8 cellular contexts compared by ENCODE assay signal in the genomic region with DNA sequence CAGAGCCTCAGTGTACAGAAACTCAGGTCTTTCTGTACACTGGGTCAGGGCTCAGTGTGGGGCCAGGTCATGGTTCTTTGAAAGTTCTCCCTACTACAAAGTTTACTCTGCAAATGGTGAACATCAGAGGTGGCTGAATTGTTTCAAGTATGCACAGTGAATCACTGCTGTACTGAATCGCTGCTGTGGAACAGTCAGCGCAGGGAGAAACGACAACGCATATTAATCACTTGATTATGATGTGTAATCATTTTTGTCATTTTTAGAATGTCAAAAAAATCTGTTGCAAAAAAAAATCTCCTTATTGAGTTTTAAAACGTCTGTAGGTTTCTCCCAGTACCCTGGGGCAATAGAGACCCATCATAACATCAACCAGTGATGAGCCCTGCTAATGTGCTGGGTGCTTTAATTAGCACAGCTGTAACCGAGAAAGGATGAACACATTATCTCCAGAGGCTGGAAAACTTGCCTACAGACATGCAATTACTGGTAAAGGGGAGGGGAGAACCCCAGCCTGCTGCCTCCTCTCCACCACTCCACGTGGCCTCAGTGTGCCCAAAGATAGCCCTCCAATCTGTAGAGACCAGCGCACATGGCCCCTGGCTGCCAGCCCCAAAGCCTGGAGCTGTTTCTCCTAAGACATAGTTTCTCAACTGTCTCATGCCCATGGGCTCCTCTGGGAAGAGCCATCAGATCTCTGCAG. TPM values are rescaled to one million over a fixed set of nuclear protein-coding genes. Genes with fewer than 3 reads are reported as not detected.
DNase-seq lines count a peak whose midpoint lies in the region; ATAC-seq, FAIRE-seq and TF ChIP-seq lines count a peak whose summit lies in the region.

No MANE protein-coding gene starts in this region.

- no peak for FAIRE-seq in kidney (lab: Jason Lieb, UNC)

- DNase-seq in activated CD4-positive, alpha-beta T cell treated with anti-CD3 and anti-CD28 coated beads, Interleukin-2, amount 10 ng/mL, durations not matched to agents 7 days and 5 days, result no peak
- DNase-seq in activated CD4-positive, alpha-beta T cell treated with anti-CD3 and anti-CD28 coated beads for 1 hour, result no peak
- no peak for DNase-seq in activated naive CD8-positive, alpha-beta T cell treated with anti-CD3 and anti-CD28 coated beads for 36 hours
- no peak for DNase-seq in kidney
- DNase-seq in NCI-H1105 (lab: John Stamatoyannopoulos, UW), result no peak
- no peak for DNase-seq in COLO668 (lab: John Stamatoyannopoulos, UW; ENCODE audit: unreplicated experiment)

- H3K36me3 ChIP-seq in kidney (ENCODE audit: control insufficient read depth in 1 of 2, insufficient read depth in 2 of 2, low read length in 2 of 2), result no peaks in the 10 kb centered on the region
- H3K36me3 ChIP-seq in stomach smooth muscle (ENCODE audit: control insufficient read depth in 2 of 2, insufficient read depth in 2 of 2, low read length in 2 of 2), result no peaks in the 10 kb centered on the region

- no peak overlapping the region for H3K4me3 ChIP-seq in kidney (ENCODE audit: low read length in 2 of 2)
- peak overlapping the region in 1 of 2 donors; percentile 57 for H3K4me3 ChIP-seq in stomach smooth muscle (ENCODE audit: low read length in 2 of 2)

- no peaks in the 10 kb centered on the region for H3K9me3 Mint-ChIP-seq in activated CD4-positive, alpha-beta T cell treated with anti-CD3 and anti-CD28 coated beads, Interleukin-2, amount 10 ng/mL, durations not matched to agents 7 days and 5 days
- H3K9me3 Mint-ChIP-seq in activated naive CD8-positive, alpha-beta T cell treated with anti-CD3 and anti-CD28 coated beads for 36 hours, result no peaks in the 10 kb centered on the region

- H3K36me3 Mint-ChIP-seq in activated CD4-positive, alpha-beta T cell treated with anti-CD3 and anti-CD28 coated beads, Interleukin-2, amount 10 ng/mL, durations not matched to agents 7 days and 5 days (ENCODE audit: low read depth), result peaks cover 4% of the 10 kb centered on the region
- H3K36me3 Mint-ChIP-seq in activated naive CD8-positive, alpha-beta T cell treated with anti-CD3 and anti-CD28 coated beads for 36 hours, result peaks cover 14% of the 10 kb centered on the region

- peak overlapping the region; percentile 91 for H3K27ac Mint-ChIP-seq in activated CD4-positive, alpha-beta T cell treated with anti-CD3 and anti-CD28 coated beads, Interleukin-2, amount 10 ng/mL, durations not matched to agents 7 days and 5 days
- peak overlapping the region; percentile 84 for H3K27ac Mint-ChIP-seq in activated naive CD8-positive, alpha-beta T cell treated with anti-CD3 and anti-CD28 coated beads for 36 hours

- peak overlapping the region; percentile 62 to 68 for H3K27ac ChIP-seq in kidney (ENCODE audit: low read depth in 2 of 2, low read length in 2 of 2)
- peak overlapping the region; percentile 92 for H3K27ac ChIP-seq in stomach smooth muscle (ENCODE audit: low read length)

- H3K4me3 Mint-ChIP-seq in activated CD4-positive, alpha-beta T cell treated with anti-CD3 and anti-CD28 coated beads, Interleukin-2, amount 10 ng/mL, durations not matched to agents 7 days and 5 days, result no peak overlapping the region
- peak overlapping the region; percentile 40 for H3K4me3 Mint-ChIP-seq in activated naive CD8-positive, alpha-beta T cell treated with anti-CD3 and anti-CD28 coated beads for 36 hours

- ATAC-seq in GM21423 (IDR thresholded peaks at IDR 0.05; ENCODE audit: unreplicated experiment), result no peak

- CTCF ChIA-PET in activated CD4-positive, alpha-beta T cell treated with anti-CD3 and anti-CD28 coated beads, Interleukin-2, amount 10 ng/mL, durations not matched to agents 7 days and 5 days (lab: Charles Lee), result interaction anchor here (0.7 to 4.6 kb wide), 6 partner anchors 9 to 47 kb away, joined by 4 to 31 read pairs (median 7); partner anchors contain the start of gene ARRB1

- no peaks in the 10 kb centered on the region for H3K9me3 ChIP-seq in kidney (ENCODE audit: control insufficient read depth in 1 of 2, low read length in 2 of 2)
- no peaks in the 10 kb centered on the region for H3K9me3 ChIP-seq in stomach smooth muscle (ENCODE audit: control insufficient read depth in 2 of 2, low read length in 2 of 2)

- no peaks in the 10 kb centered on the region for H3K27me3 Mint-ChIP-seq in activated CD4-positive, alpha-beta T cell treated with anti-CD3 and anti-CD28 coated beads, Interleukin-2, amount 10 ng/mL, durations not matched to agents 7 days and 5 days
- no peaks in the 10 kb centered on the region for H3K27me3 Mint-ChIP-seq in activated naive CD8-positive, alpha-beta T cell treated with anti-CD3 and anti-CD28 coated beads for 36 hours

- intact Hi-C loops in kidney (cut with DNase I), result loop anchor here (10.0 kb wide), 1 partner anchor 46 kb away; no protein-coding TSS in a partner anchor

- no peak for TF ChIP-seq CTCF in kidney (IDR thresholded peaks at IDR 0.05; ENCODE audit: borderline replicate concordance, extremely low read depth, insufficient read depth)

- H3K9ac ChIP-seq in kidney (ENCODE audit: low read length in 2 of 2) (peak overlapping the region in 1 of 2 donors; percentile 37), stomach smooth muscle (ENCODE audit: low read length in 2 of 2) (peak overlapping the region in 1 of 2 donors; percentile 34)

- peaks cover 38 to 71% of the 10 kb centered on the region in 2 donors for H3K4me1 ChIP-seq in kidney (ENCODE audit: control insufficient read depth in 1 of 2, insufficient read depth in 1 of 2, low read depth in 1 of 2, low read length in 2 of 2)
- H3K4me1 ChIP-seq in stomach smooth muscle (ENCODE audit: control insufficient read depth, insufficient read depth, low read length), result peaks cover 98% of the 10 kb centered on the region

- H3K27me3 ChIP-seq in stomach smooth muscle (ENCODE audit: control insufficient read depth in 1 of 2, insufficient read depth in 2 of 2, low read length in 2 of 2), result no peaks in the 10 kb centered on the region

- POLR2A ChIA-PET in activated CD4-positive, alpha-beta T cell treated with anti-CD3 and anti-CD28 coated beads, Interleukin-2, amount 10 ng/mL, durations not matched to agents 7 days and 5 days (lab: Charles Lee), result no interaction called here

- peaks cover 75% of the 10 kb centered on the region for H3K4me1 Mint-ChIP-seq in activated CD4-positive, alpha-beta T cell treated with anti-CD3 and anti-CD28 coated beads, Interleukin-2, amount 10 ng/mL, durations not matched to agents 7 days and 5 days
- peaks cover 89% of the 10 kb centered on the region for H3K4me1 Mint-ChIP-seq in activated naive CD8-positive, alpha-beta T cell treated with anti-CD3 and anti-CD28 coated beads for 36 hours

RNA-seq across cellular contexts. Expression of gene ARRB1, which starts 12.8 kb away (rescaled TPM):
- 10 to 100 TPM; 24.3 to 29.5 TPM for total RNA-seq in activated CD4-positive, alpha-beta T cell treated with anti-CD3 and anti-CD28 coated beads, Interleukin-2, amount 10 ng/mL, durations not matched to agents 7 days and 5 days
- 10 to 100 TPM; 25.6 to 26.3 TPM for total RNA-seq in activated naive CD8-positive, alpha-beta T cell treated with anti-CD3 and anti-CD28 coated beads for 36 hours
- total RNA-seq in kidney, result 53.8 TPM
- 17.6 TPM for polyA plus RNA-seq in kidney (ENCODE audit: insufficient read depth, low read depth, low replicate concordance)
